1 cellular context compared by ENCODE assay signal in the genomic region with DNA sequence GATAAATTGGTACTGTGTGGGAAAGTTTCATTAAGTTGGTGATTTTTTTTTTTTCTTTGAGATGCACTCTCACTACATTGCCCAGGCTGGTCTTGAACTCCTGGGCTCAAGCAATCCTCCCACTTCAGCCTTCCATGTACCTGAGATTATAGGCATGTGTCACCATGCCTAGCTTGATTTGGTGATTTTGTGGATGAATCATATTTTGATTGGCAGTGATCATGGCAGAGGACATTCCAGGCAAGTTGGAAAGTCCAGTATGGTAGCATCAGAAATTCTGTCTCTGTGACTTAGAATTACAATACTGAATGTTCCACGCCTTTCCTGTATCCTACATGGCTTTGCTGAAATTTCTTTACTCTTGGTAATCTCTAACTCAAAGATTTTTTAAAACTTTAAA.
TF ChIP-seq lines count a peak whose summit lies in the region.

No MANE protein-coding gene starts in this region.

TF ChIP-seq in GM23338, 12 proteins besides CTCF, POLR2A, EP300 and RAD21 (continued from another document):
- TF ChIP-seq, protein P1, sequence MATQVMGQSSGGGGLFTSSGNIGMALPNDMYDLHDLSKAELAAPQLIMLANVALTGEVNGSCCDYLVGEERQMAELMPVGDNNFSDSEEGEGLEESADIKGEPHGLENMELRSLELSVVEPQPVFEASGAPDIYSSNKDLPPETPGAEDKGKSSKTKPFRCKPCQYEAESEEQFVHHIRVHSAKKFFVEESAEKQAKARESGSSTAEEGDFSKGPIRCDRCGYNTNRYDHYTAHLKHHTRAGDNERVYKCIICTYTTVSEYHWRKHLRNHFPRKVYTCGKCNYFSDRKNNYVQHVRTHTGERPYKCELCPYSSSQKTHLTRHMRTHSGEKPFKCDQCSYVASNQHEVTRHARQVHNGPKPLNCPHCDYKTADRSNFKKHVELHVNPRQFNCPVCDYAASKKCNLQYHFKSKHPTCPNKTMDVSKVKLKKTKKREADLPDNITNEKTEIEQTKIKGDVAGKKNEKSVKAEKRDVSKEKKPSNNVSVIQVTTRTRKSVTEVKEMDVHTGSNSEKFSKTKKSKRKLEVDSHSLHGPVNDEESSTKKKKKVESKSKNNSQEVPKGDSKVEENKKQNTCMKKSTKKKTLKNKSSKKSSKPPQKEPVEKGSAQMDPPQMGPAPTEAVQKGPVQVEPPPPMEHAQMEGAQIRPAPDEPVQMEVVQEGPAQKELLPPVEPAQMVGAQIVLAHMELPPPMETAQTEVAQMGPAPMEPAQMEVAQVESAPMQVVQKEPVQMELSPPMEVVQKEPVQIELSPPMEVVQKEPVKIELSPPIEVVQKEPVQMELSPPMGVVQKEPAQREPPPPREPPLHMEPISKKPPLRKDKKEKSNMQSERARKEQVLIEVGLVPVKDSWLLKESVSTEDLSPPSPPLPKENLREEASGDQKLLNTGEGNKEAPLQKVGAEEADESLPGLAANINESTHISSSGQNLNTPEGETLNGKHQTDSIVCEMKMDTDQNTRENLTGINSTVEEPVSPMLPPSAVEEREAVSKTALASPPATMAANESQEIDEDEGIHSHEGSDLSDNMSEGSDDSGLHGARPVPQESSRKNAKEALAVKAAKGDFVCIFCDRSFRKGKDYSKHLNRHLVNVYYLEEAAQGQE (IDR thresholded peaks at IDR 0.05; ENCODE audit: unreplicated experiment) = no peak
- TF ChIP-seq NANOG (IDR thresholded peaks at IDR 0.05; ENCODE audit: borderline replicate concordance) (no peak), ZNF331 (CRISPR knock-in tag; IDR thresholded peaks at IDR 0.05; ENCODE audit: low read depth) (no peak), ZNF114 (CRISPR knock-in tag; IDR thresholded peaks at IDR 0.05) (no peak), STAT1 (IDR thresholded peaks at IDR 0.05; ENCODE audit: unreplicated experiment) (no peak), JUNB (IDR thresholded peaks at IDR 0.05; ENCODE audit: unreplicated experiment) (no peak), EZH2 (IDR thresholded peaks at IDR 0.05; ENCODE audit: low read depth, unreplicated experiment) (no peak), POLR2AphosphoS5 (IDR thresholded peaks at IDR 0.05; ENCODE audit: low read depth) (no peak), CREB1 (CRISPR knock-in tag; IDR thresholded peaks at IDR 0.05; ENCODE audit: low read depth) (no peak)
- TF ChIP-seq, protein P2, sequence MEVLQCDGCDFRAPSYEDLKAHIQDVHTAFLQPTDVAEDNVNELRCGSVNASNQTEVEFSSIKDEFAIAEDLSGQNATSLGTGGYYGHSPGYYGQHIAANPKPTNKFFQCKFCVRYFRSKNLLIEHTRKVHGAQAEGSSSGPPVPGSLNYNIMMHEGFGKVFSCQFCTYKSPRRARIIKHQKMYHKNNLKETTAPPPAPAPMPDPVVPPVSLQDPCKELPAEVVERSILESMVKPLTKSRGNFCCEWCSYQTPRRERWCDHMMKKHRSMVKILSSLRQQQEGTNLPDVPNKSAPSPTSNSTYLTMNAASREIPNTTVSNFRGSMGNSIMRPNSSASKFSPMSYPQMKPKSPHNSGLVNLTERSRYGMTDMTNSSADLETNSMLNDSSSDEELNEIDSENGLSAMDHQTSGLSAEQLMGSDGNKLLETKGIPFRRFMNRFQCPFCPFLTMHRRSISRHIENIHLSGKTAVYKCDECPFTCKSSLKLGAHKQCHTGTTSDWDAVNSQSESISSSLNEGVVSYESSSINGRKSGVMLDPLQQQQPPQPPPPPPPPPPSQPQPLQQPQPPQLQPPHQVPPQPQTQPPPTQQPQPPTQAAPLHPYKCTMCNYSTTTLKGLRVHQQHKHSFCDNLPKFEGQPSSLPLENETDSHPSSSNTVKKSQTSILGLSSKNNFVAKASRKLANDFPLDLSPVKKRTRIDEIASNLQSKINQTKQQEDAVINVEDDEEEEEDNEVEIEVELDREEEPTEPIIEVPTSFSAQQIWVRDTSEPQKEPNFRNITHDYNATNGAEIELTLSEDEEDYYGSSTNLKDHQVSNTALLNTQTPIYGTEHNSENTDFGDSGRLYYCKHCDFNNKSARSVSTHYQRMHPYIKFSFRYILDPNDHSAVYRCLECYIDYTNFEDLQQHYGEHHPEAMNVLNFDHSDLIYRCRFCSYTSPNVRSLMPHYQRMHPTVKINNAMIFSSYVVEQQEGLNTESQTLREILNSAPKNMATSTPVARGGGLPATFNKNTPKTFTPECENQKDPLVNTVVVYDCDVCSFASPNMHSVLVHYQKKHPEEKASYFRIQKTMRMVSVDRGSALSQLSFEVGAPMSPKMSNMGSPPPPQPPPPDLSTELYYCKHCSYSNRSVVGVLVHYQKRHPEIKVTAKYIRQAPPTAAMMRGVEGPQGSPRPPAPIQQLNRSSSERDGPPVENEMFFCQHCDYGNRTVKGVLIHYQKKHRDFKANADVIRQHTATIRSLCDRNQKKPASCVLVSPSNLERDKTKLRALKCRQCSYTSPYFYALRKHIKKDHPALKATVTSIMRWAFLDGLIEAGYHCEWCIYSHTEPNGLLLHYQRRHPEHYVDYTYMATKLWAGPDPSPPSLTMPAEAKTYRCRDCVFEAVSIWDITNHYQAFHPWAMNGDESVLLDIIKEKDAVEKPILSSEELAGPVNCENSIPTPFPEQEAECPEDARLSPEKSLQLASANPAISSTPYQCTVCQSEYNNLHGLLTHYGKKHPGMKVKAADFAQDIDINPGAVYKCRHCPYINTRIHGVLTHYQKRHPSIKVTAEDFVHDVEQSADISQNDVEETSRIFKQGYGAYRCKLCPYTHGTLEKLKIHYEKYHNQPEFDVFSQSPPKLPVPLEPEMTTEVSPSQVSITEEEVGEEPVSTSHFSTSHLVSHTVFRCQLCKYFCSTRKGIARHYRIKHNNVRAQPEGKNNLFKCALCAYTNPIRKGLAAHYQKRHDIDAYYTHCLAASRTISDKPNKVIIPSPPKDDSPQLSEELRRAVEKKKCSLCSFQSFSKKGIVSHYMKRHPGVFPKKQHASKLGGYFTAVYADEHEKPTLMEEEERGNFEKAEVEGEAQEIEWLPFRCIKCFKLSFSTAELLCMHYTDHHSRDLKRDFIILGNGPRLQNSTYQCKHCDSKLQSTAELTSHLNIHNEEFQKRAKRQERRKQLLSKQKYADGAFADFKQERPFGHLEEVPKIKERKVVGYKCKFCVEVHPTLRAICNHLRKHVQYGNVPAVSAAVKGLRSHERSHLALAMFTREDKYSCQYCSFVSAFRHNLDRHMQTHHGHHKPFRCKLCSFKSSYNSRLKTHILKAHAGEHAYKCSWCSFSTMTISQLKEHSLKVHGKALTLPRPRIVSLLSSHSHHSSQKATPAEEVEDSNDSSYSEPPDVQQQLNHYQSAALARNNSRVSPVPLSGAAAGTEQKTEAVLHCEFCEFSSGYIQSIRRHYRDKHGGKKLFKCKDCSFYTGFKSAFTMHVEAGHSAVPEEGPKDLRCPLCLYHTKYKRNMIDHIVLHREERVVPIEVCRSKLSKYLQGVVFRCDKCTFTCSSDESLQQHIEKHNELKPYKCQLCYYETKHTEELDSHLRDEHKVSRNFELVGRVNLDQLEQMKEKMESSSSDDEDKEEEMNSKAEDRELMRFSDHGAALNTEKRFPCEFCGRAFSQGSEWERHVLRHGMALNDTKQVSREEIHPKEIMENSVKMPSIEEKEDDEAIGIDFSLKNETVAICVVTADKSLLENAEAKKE (CRISPR knock-in tag; IDR thresholded peaks at IDR 0.05) = no peak
